Comparison of ENCODE assay signal across 23 cellular contexts in the genomic region with DNA sequence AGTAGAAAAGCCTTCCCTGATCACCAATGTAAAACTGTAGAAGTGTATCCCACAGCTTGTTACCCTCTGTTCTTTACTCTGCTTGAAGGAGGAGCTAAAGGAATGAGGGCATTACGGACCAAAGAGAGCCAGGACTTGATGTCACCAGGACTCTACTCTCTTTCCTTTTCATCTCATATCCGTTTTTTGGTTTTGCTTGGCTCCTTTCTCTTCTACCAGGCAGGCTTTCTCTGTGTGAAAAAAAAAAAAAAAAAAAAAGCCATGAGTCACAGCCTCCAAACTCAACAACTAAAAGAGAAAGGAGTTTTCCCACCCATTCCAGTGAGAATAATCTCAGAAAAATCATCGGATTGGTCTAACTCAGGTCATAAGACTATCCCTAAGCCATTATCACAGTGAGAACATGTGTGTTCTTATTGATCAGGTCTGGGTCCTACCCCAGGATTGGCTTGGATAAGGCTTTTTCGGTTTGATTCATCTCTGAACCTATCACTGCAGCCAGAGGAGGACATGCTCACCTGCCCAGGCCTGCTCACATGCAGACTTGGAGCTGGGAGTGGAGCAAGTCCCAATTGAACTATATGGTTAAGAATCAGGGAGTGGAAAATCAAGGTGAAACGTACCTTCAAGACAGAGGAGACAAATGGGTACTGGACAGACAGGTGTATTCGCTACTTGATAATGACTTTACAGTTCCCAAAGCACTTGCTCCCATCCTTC. TPM values are rescaled to one million over a fixed set of nuclear protein-coding genes. Genes with fewer than 3 reads are reported as not detected.
"Had no signal": no experiment of that assay in that cellular context is flagged by ENCODE, and none has a peak within 500 bp of the region (broad histone marks: within the 10 kb centered on the region; RNA-seq: fewer than 3 reads in every experiment).

No MANE protein-coding gene starts in this region.

- H3K4me1 ChIP-seq: prostate gland, tibial artery had no signal

- H3K36me3 Mint-ChIP-seq: activated naive CD4-positive, alpha-beta T cell treated with anti-CD3 and anti-CD28 coated beads, Interleukin-2, amount 50 U/mL, for 72 hours; natural killer cell had no signal

- H3K27me3 ChIP-seq: tibial artery had no signal

- H3K4me1 Mint-ChIP-seq: natural killer cell had no signal

- H3K27ac Mint-ChIP-seq: activated naive CD4-positive, alpha-beta T cell treated with anti-CD3 and anti-CD28 coated beads, Interleukin-2, amount 50 U/mL, for 72 hours; endodermal cell; natural killer cell had no signal

- H3K4me3 ChIP-seq: coronary artery, prostate gland, tibial artery had no signal

- DNase-seq: activated CD4-positive, CD25-positive, alpha-beta regulatory T cell treated with anti-CD3 and anti-CD28 coated beads, Interleukin-2, amount 50 U/mL, for 72 hours; activated T-cell treated with anti-CD3 and anti-CD28 coated beads, Interleukin-2, amount 50 U/mL, for 1 hour; aorta; cerebellar nuclear complex; endodermal cell; foreskin melanocyte; left colon; midbrain; natural killer cell; stimulated activated CD4-positive, alpha-beta T cell treated with anti-CD3 and anti-CD28 coated beads, Interleukin-12 subunit alpha, Interleukin-12 subunit beta, amount 100 ng/mL, for 4 hours; stimulated activated CD4-positive, alpha-beta T cell treated with anti-CD3 and anti-CD28 coated beads, Interleukin-4, amount 100 ng/mL, for 4 hours; stimulated activated naive CD8-positive, alpha-beta T cell treated with anti-CD3 and anti-CD28 coated beads, Interleukin-15, Interleukin-2, amounts not matched to agents 100 U/mL and 50 U/mL, for 24 hours; tibial artery; WERI-Rb-1 had no signal

- H3K27ac ChIP-seq: coronary artery, epithelial cell of prostate, prostate gland, tibial artery, WERI-Rb-1 had no signal

- H3K9me3 ChIP-seq: prostate gland, tibial artery had no signal

- H3K9me3 Mint-ChIP-seq: activated naive CD4-positive, alpha-beta T cell treated with anti-CD3 and anti-CD28 coated beads, Interleukin-2, amount 50 U/mL, for 72 hours; endodermal cell; natural killer cell had no signal

- H3K4me3 Mint-ChIP-seq: endodermal cell, natural killer cell had no signal

- ATAC-seq: activated naive CD4-positive, alpha-beta T cell treated with anti-CD3 and anti-CD28 coated beads, Interleukin-2, amount 50 U/mL, for 72 hours; left colon; natural killer cell; SK-N-SH treated with all-trans-retinoic acid at 6 μM for 48 hours; stimulated activated naive CD8-positive, alpha-beta T cell treated with anti-CD3 and anti-CD28 coated beads, Interleukin-15, Interleukin-2, amounts not matched to agents 100 U/mL and 50 U/mL, for 24 hours had no signal

- H3K36me3 ChIP-seq: prostate gland, tibial artery, WERI-Rb-1 had no signal

RNA-seq across cellular contexts. Expression of gene LRRC55, which starts 19.4 kb away (rescaled TPM):
- total RNA-seq: activated naive CD4-positive, alpha-beta T cell treated with anti-CD3 and anti-CD28 coated beads, Interleukin-2, amount 50 U/mL, for 72 hours; fibroblast of lung; natural killer cell; osteocyte; T-helper 2 cell treated with Interferon-gamma antibody and Interleukin-4, amounts not matched to agents 100 ng/mL and 5 ng/mL, for 36 hours; ureter had no signal
- polyA plus RNA-seq: fibroblast of lung had no signal
